ENCODE assay signal across 8 cellular contexts in genomic region chr1:25023190-25023578, GRCh38.
DNase-seq lines count a peak whose midpoint lies in the region; ATAC-seq, FAIRE-seq and TF ChIP-seq lines count a peak whose summit lies in the region.

No MANE protein-coding gene starts in this region.

- H3K4me1 Mint-ChIP-seq in activated naive CD4-positive, alpha-beta T cell treated with anti-CD3 and anti-CD28 coated beads, Interleukin-2, amount 50 U/mL, for 24 hours = peaks cover 78% of the 10 kb centered on the region
- H3K4me1 Mint-ChIP-seq in activated B cell treated with CpG ODN at 0.5 μM for 24 hours = peaks cover 71% of the 10 kb centered on the region

- WGBS in upper lobe of left lung, 2 donors = 75 to 80% methylated on average over 6 of the region's 6 CpGs

- TF ChIP-seq EP300 in upper lobe of left lung (IDR thresholded peaks at IDR 0.05) = no peak

- no peaks in the 10 kb centered on the region for H3K36me3 Mint-ChIP-seq in activated naive CD4-positive, alpha-beta T cell treated with anti-CD3 and anti-CD28 coated beads, Interleukin-2, amount 50 U/mL, for 24 hours
- H3K36me3 Mint-ChIP-seq in activated B cell treated with CpG ODN at 0.5 μM for 24 hours (ENCODE audit: low read depth) = no peaks in the 10 kb centered on the region

- POLR2A ChIA-PET in activated B cell treated with CpG ODN at 0.5 μM for 24 hours (lab: Charles Lee) = interaction anchor here (0.6 to 5.0 kb wide), 20 partner anchors 10 to 277 kb away, joined by 3 to 248 read pairs (median 8); partner anchors contain the start of genes CLIC4 and RUNX3

- peak overlapping the region; percentile 97 for H3K27ac Mint-ChIP-seq in activated naive CD4-positive, alpha-beta T cell treated with anti-CD3 and anti-CD28 coated beads, Interleukin-2, amount 50 U/mL, for 24 hours
- peak overlapping the region; percentile 91 for H3K27ac Mint-ChIP-seq in activated B cell treated with CpG ODN at 0.5 μM for 24 hours

- peak overlapping the region; percentile 72 for H3K4me3 Mint-ChIP-seq in activated naive CD4-positive, alpha-beta T cell treated with anti-CD3 and anti-CD28 coated beads, Interleukin-2, amount 50 U/mL, for 24 hours
- H3K4me3 Mint-ChIP-seq in activated B cell treated with CpG ODN at 0.5 μM for 24 hours = peak overlapping the region; percentile 52

- TF ChIP-seq CTCF in activated B cell treated with CpG ODN at 0.5 μM for 24 hours (IDR thresholded peaks at IDR 0.05) (no peak), upper lobe of left lung (IDR thresholded peaks at IDR 0.05) (no peak)

- peaks cover 11 to 34% (median 16%) of the 10 kb centered on the region in 4 donors for H3K4me1 ChIP-seq in upper lobe of left lung

- peak overlapping the region; percentile 52 for H3K27ac ChIP-seq in layer of hippocampus (ENCODE audit: low read depth, low read length)
- peak overlapping the region; percentile 63 to 86 (median 76) for H3K27ac ChIP-seq in upper lobe of left lung

- no peak for TF ChIP-seq POLR2A in upper lobe of left lung (IDR thresholded peaks at IDR 0.05)

- ATAC-seq in activated B cell treated with CpG ODN at 0.5 μM for 24 hours (ENCODE audit: low read depth) = no peak
- ATAC-seq in upper lobe of left lung (ENCODE audit: low FRiP score in 2 of 2) = no peak
- ATAC-seq in HG03039 (IDR thresholded peaks at IDR 0.05; ENCODE audit: unreplicated experiment) = no peak
- ATAC-seq in GM21529 (IDR thresholded peaks at IDR 0.05; ENCODE audit: unreplicated experiment) = no peak

- no peaks in the 10 kb centered on the region for H3K9me3 Mint-ChIP-seq in activated naive CD4-positive, alpha-beta T cell treated with anti-CD3 and anti-CD28 coated beads, Interleukin-2, amount 50 U/mL, for 24 hours
- H3K9me3 Mint-ChIP-seq in activated B cell treated with CpG ODN at 0.5 μM for 24 hours = no peaks in the 10 kb centered on the region

- no peak overlapping the region for H3K4me3 ChIP-seq in upper lobe of left lung

- H3K27me3 ChIP-seq in layer of hippocampus (ENCODE audit: control insufficient read depth, insufficient read depth, low read length) (no peaks in the 10 kb centered on the region), upper lobe of left lung (no peaks in the 10 kb centered on the region)

- no peaks in the 10 kb centered on the region for H3K9me3 ChIP-seq in upper lobe of left lung

- no peak for FAIRE-seq in GM19239 (lab: Jason Lieb, UNC)

- no peak for DNase-seq in activated naive CD4-positive, alpha-beta T cell treated with anti-CD3 and anti-CD28 coated beads, Interleukin-2, amount 50 U/mL, for 16 hours
- DNase-seq in activated B cell treated with CpG ODN at 0.5 μM for 24 hours (no peak), upper lobe of left lung (no peak), GM19239 (ENCODE audit: insufficient read length, low spot score) (no peak)

- CTCF ChIA-PET in activated B cell treated with CpG ODN at 0.5 μM for 24 hours (lab: Charles Lee) = interaction anchor here (0.8 to 3.0 kb wide), 7 partner anchors 9 to 94 kb away, joined by 3 to 28 read pairs (median 6); no protein-coding TSS in a partner anchor

- no peaks in the 10 kb centered on the region for H3K27me3 Mint-ChIP-seq in activated naive CD4-positive, alpha-beta T cell treated with anti-CD3 and anti-CD28 coated beads, Interleukin-2, amount 50 U/mL, for 24 hours
- H3K27me3 Mint-ChIP-seq in activated B cell treated with CpG ODN at 0.5 μM for 24 hours = no peaks in the 10 kb centered on the region

- no peaks in the 10 kb centered on the region for H3K36me3 ChIP-seq in upper lobe of left lung

- intact Hi-C loops in activated B cell treated with CpG ODN at 0.5 μM for 24 hours (cut with micrococcal nuclease) = loop anchor here (2.0 kb wide), 1 partner anchor 14 kb away; no protein-coding TSS in a partner anchor
